In the genomic region with DNA sequence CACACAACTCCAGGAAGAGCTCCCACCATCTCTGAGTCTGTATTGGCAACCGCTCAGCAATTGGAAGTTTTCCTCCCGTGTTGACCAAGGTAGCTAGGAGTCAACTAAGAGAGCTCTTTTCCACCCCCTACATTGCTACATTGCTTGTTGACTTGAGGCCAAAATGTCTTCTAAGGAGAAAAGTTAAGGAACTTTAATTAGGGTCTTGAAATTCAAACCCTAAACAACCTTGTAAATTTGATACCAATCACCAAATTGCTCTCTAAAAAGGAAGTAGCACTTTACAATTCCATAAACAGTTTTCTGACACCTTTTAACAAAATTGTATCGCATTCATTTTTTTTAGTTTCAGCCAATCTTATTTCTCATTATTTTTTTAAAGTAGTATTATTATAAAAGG, we compare ENCODE assay signal across 1 cellular context.
TF ChIP-seq lines count a peak whose summit lies in the region.

No MANE protein-coding gene starts in this region.

TF ChIP-seq in GM23338, 12 proteins besides CTCF, POLR2A, EP300 and RAD21 (continued from another document):
- TF ChIP-seq, protein P1, sequence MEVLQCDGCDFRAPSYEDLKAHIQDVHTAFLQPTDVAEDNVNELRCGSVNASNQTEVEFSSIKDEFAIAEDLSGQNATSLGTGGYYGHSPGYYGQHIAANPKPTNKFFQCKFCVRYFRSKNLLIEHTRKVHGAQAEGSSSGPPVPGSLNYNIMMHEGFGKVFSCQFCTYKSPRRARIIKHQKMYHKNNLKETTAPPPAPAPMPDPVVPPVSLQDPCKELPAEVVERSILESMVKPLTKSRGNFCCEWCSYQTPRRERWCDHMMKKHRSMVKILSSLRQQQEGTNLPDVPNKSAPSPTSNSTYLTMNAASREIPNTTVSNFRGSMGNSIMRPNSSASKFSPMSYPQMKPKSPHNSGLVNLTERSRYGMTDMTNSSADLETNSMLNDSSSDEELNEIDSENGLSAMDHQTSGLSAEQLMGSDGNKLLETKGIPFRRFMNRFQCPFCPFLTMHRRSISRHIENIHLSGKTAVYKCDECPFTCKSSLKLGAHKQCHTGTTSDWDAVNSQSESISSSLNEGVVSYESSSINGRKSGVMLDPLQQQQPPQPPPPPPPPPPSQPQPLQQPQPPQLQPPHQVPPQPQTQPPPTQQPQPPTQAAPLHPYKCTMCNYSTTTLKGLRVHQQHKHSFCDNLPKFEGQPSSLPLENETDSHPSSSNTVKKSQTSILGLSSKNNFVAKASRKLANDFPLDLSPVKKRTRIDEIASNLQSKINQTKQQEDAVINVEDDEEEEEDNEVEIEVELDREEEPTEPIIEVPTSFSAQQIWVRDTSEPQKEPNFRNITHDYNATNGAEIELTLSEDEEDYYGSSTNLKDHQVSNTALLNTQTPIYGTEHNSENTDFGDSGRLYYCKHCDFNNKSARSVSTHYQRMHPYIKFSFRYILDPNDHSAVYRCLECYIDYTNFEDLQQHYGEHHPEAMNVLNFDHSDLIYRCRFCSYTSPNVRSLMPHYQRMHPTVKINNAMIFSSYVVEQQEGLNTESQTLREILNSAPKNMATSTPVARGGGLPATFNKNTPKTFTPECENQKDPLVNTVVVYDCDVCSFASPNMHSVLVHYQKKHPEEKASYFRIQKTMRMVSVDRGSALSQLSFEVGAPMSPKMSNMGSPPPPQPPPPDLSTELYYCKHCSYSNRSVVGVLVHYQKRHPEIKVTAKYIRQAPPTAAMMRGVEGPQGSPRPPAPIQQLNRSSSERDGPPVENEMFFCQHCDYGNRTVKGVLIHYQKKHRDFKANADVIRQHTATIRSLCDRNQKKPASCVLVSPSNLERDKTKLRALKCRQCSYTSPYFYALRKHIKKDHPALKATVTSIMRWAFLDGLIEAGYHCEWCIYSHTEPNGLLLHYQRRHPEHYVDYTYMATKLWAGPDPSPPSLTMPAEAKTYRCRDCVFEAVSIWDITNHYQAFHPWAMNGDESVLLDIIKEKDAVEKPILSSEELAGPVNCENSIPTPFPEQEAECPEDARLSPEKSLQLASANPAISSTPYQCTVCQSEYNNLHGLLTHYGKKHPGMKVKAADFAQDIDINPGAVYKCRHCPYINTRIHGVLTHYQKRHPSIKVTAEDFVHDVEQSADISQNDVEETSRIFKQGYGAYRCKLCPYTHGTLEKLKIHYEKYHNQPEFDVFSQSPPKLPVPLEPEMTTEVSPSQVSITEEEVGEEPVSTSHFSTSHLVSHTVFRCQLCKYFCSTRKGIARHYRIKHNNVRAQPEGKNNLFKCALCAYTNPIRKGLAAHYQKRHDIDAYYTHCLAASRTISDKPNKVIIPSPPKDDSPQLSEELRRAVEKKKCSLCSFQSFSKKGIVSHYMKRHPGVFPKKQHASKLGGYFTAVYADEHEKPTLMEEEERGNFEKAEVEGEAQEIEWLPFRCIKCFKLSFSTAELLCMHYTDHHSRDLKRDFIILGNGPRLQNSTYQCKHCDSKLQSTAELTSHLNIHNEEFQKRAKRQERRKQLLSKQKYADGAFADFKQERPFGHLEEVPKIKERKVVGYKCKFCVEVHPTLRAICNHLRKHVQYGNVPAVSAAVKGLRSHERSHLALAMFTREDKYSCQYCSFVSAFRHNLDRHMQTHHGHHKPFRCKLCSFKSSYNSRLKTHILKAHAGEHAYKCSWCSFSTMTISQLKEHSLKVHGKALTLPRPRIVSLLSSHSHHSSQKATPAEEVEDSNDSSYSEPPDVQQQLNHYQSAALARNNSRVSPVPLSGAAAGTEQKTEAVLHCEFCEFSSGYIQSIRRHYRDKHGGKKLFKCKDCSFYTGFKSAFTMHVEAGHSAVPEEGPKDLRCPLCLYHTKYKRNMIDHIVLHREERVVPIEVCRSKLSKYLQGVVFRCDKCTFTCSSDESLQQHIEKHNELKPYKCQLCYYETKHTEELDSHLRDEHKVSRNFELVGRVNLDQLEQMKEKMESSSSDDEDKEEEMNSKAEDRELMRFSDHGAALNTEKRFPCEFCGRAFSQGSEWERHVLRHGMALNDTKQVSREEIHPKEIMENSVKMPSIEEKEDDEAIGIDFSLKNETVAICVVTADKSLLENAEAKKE (CRISPR knock-in tag; IDR thresholded peaks at IDR 0.05), result no peak
